Comparison of ENCODE assay signal across 12 cellular contexts in the genomic region with DNA sequence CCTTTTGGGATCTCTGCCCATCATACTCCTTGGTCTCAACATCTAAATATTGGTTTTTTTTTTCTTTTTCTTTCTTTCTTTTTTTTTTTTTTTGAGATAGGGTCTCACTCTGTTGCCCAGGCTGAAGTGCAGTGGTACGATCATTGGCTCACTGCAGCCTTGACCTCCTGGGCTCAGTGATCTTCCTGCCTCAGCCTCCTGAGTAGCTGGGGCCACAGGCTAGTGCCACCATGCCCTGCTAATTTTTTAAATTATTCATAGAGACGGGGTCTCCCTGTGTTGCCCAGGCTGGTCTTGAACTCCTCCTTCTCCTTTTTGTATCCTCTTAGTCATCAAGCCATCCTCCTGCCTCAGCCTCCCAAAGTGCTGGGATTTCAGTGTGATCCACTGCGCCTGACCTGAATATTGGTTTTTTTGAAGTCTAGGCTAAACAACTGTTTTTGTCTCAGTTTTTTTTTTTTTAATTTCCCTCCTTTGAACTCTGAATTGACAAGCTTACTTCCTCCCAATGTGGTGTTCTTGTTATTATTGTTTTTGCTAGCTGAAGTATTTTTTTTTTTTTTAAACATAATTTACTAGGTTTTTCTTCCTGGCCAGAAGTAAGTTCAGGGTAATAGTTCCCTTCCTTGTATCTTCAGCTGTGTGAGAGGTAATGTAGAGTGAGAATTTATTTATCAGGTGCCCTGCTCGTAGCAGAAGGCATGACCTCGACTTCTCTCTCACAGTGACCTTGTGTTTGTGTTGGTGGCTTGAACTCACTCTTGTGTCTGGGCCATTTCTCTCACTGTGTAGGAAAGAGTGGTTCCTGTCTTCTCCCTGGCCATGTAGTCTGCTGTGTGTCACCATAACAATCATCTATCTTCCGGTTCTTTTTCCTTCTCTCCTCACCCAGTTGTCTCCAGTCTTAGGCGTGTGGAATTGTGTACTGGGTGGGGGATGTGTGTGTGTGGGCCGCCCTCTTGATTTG. TPM values are rescaled to one million over a fixed set of nuclear protein-coding genes. Genes with fewer than 3 reads are reported as not detected.
A peak's percentile ranks its signal among the peaks of the same experiment; 100 is the strongest.
DNase-seq lines count a peak whose midpoint lies in the region; ATAC-seq and TF ChIP-seq lines count a peak whose summit lies in the region.
"Had no signal": no experiment of that assay in that cellular context is flagged by ENCODE, and none has a peak within 500 bp of the region (broad histone marks: within the 10 kb centered on the region; RNA-seq: fewer than 3 reads in every experiment).

No MANE protein-coding gene starts in this region.

- no peaks in the 10 kb centered on the region for H3K36me3 Mint-ChIP-seq in IgD-negative memory B cell
- peaks cover 5% of the 10 kb centered on the region for H3K36me3 Mint-ChIP-seq in T-helper 2 cell treated with Interferon-gamma antibody and Interleukin-4, amounts not matched to agents 5 μg/mL and 100 μg/mL, for 36 hours (ENCODE audit: low read depth)
- peaks cover 5% of the 10 kb centered on the region for H3K36me3 Mint-ChIP-seq in stimulated activated effector memory CD8-positive, alpha-beta T cell treated with anti-CD3 and anti-CD28 coated beads, Interleukin-12 subunit alpha, Interleukin-12 subunit beta, amount 100 ng/mL, for 72 hours

- intact Hi-C loops in left ventricle myocardium superior (cut with micrococcal nuclease) = no loop called here

- H3K36me3 ChIP-seq in gastroesophageal sphincter = no peaks in the 10 kb centered on the region
- H3K36me3 ChIP-seq: HAP-1 had no signal

- no peak for TF ChIP-seq POLR2A in gastroesophageal sphincter (IDR thresholded peaks at IDR 0.05)

- H3K9me3 ChIP-seq in gastroesophageal sphincter = no peaks in the 10 kb centered on the region
- H3K9me3 ChIP-seq: HAP-1 had no signal

- H3K9me3 Mint-ChIP-seq in IgD-negative memory B cell = no peaks in the 10 kb centered on the region
- H3K9me3 Mint-ChIP-seq in T-helper 2 cell treated with Interferon-gamma antibody and Interleukin-4, amounts not matched to agents 5 μg/mL and 100 μg/mL, for 36 hours = no peaks in the 10 kb centered on the region
- no peaks in the 10 kb centered on the region for H3K9me3 Mint-ChIP-seq in stimulated activated effector memory CD8-positive, alpha-beta T cell treated with anti-CD3 and anti-CD28 coated beads, Interleukin-12 subunit alpha, Interleukin-12 subunit beta, amount 100 ng/mL, for 72 hours

- no peak overlapping the region for H3K4me3 ChIP-seq in gastroesophageal sphincter
- H3K4me3 ChIP-seq: HAP-1 had no signal

- no peaks in the 10 kb centered on the region for H3K27me3 ChIP-seq in gastroesophageal sphincter

- peak overlapping the region; percentile 66 to 94 (median 89) for H3K27ac Mint-ChIP-seq in IgD-negative memory B cell
- peak overlapping the region; percentile 90 for H3K27ac Mint-ChIP-seq in T-helper 2 cell treated with Interferon-gamma antibody and Interleukin-4, amounts not matched to agents 5 μg/mL and 100 μg/mL, for 36 hours
- peak overlapping the region; percentile 84 for H3K27ac Mint-ChIP-seq in stimulated activated effector memory CD8-positive, alpha-beta T cell treated with anti-CD3 and anti-CD28 coated beads, Interleukin-12 subunit alpha, Interleukin-12 subunit beta, amount 100 ng/mL, for 72 hours

- no peak for DNase-seq in T-helper 2 cell treated with Interferon-gamma antibody and Interleukin-4, amounts not matched to agents 5 μg/mL and 100 μg/mL, for 36 hours (ENCODE audit: low spot score)
- DNase-seq in left ventricle myocardium superior (no peak), RPMI8226 (no peak), NCI-H2196 (lab: John Stamatoyannopoulos, UW; ENCODE audit: unreplicated experiment) (no peak)
- DNase-seq in stimulated activated effector memory CD8-positive, alpha-beta T cell treated with anti-CD3 and anti-CD28 coated beads, Interleukin-12 subunit alpha, Interleukin-12 subunit beta, amount 100 ng/mL, for 72 hours (ENCODE audit: low spot score in 2 of 2) = no peak
- DNase-seq: activated gamma-delta T cell, NCI-H2029 treated with DMSO at 0.1 percent for 48 hours had no signal

- 83 to 85% methylated on average over 6 to 8 of the region's 8 CpGs for WGBS in gastroesophageal sphincter (ENCODE audit: low coverage in 1 of 2), 2 donors

- peaks cover 67 to 75% (median 68%) of the 10 kb centered on the region in 3 donors for H3K4me1 Mint-ChIP-seq in IgD-negative memory B cell
- H3K4me1 Mint-ChIP-seq in T-helper 2 cell treated with Interferon-gamma antibody and Interleukin-4, amounts not matched to agents 5 μg/mL and 100 μg/mL, for 36 hours (ENCODE audit: low read depth) = peaks cover 70% of the 10 kb centered on the region
- H3K4me1 Mint-ChIP-seq in stimulated activated effector memory CD8-positive, alpha-beta T cell treated with anti-CD3 and anti-CD28 coated beads, Interleukin-12 subunit alpha, Interleukin-12 subunit beta, amount 100 ng/mL, for 72 hours = peaks cover 82% of the 10 kb centered on the region

- peak; percentile 24 for ATAC-seq in left ventricle myocardium superior
- no peak for ATAC-seq in stimulated activated effector memory CD8-positive, alpha-beta T cell treated with anti-CD3 and anti-CD28 coated beads, Interleukin-12 subunit alpha, Interleukin-12 subunit beta, amount 100 ng/mL, for 72 hours
- ATAC-seq in gastroesophageal sphincter = no peak

- peaks cover 17 to 78% (median 20%) of the 10 kb centered on the region in 3 donors for H3K4me1 ChIP-seq in gastroesophageal sphincter
- H3K4me1 ChIP-seq: HAP-1 had no signal

- peak overlapping the region in 3 of 4 donors; percentile 0 to 88 (median 84) for H3K4me3 Mint-ChIP-seq in IgD-negative memory B cell
- peak overlapping the region; percentile 76 for H3K4me3 Mint-ChIP-seq in T-helper 2 cell treated with Interferon-gamma antibody and Interleukin-4, amounts not matched to agents 5 μg/mL and 100 μg/mL, for 36 hours
- H3K4me3 Mint-ChIP-seq in stimulated activated effector memory CD8-positive, alpha-beta T cell treated with anti-CD3 and anti-CD28 coated beads, Interleukin-12 subunit alpha, Interleukin-12 subunit beta, amount 100 ng/mL, for 72 hours = peak overlapping the region; percentile 57

- TF ChIP-seq EP300 in gastroesophageal sphincter (IDR thresholded peaks at IDR 0.05) = no peak

- no peak for TF ChIP-seq CTCF in gastroesophageal sphincter (IDR thresholded peaks at IDR 0.05)

- peak overlapping the region in 2 of 4 donors; percentile 65 to 74 for H3K27ac ChIP-seq in gastroesophageal sphincter
- H3K27ac ChIP-seq: epithelial cell of prostate had no signal

- no peaks in the 10 kb centered on the region for H3K27me3 Mint-ChIP-seq in IgD-negative memory B cell
- no peaks in the 10 kb centered on the region for H3K27me3 Mint-ChIP-seq in T-helper 2 cell treated with Interferon-gamma antibody and Interleukin-4, amounts not matched to agents 5 μg/mL and 100 μg/mL, for 36 hours (ENCODE audit: low read depth)

RNA-seq across cellular contexts. Expression of gene MAPKAPK2, which starts 31.1 kb away (rescaled TPM):
- polyA plus RNA-seq in IgD-negative memory B cell = 4.1 TPM
- total RNA-seq in left ventricle myocardium superior = 228 TPM
- 10 to 100 TPM; 45.0 to 77.4 (median 55.5) TPM for total RNA-seq in gastroesophageal sphincter

RNA-seq across cellular contexts. Expression of gene IL19, which starts 54.7 kb away (rescaled TPM):
- polyA plus RNA-seq in IgD-negative memory B cell = not detected
- total RNA-seq in left ventricle myocardium superior = not detected
- under 1 TPM in 1 of 4 donors, not detected in 3; 0.27 TPM for total RNA-seq in gastroesophageal sphincter
- polyA plus RNA-seq: keratinocyte had no signal

RNA-seq across cellular contexts. Expression of gene IL10, which starts 56.5 kb away (rescaled TPM):
- polyA plus RNA-seq in IgD-negative memory B cell = 0.56 TPM
- total RNA-seq in left ventricle myocardium superior (0.37 TPM), gastroesophageal sphincter (1 to 10 TPM in 3 of 4 donors, under 1 TPM in 1; 0.45 to 9.3 (median 2.3) TPM)
- polyA plus RNA-seq: keratinocyte had no signal
